8 cellular contexts compared by ENCODE assay signal in the genomic region with DNA sequence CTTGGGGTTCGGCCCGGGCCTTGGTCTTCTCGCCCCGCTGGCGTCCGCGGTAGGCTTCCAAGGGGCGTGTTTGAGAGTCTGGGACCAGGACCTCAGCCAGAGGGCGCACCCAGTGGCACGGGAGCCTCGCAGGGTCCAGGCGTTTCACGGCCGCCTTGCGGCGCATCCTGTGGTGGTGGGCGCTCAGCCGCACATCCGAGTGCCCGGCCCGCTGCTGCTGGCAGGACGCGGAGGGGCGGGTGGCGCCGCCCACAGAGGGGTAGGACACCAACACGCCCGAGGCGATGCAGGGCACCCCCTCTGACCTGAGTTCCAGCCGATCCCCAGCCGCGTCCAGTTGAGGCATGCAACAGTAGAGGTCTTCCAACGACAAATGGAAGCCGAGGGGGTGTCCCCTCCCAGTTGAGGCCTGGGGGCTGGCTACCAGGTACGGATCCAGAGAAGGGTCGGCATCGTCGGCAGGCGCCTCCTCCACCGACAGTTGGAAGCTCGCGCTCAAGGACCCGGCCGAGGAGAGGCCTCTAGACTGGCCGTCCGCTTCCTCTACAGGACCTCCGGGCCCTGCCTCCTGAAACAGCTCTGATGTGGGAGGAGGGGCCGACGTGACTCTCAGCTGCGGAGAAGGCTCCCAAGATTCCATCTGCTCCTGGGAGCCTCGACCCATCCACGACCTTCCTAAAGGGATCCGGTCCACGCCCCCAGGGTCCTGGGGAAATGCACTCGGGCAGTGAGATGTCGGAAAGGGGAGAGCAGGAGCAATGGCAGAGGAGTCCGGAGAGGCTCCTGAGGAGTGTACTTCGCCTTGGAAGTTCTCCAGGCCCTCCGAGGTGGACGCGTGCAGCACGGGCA. TPM values are rescaled to one million over a fixed set of nuclear protein-coding genes. Genes with fewer than 3 reads are reported as not detected.
DNase-seq lines count a peak whose midpoint lies in the region; ATAC-seq and TF ChIP-seq lines count a peak whose summit lies in the region.

No MANE protein-coding gene starts in this region.

- peak; percentile 29; the same call in 1 of the 2 replicates for TF ChIP-seq CTCF in GM12874 (IDR thresholded peaks at IDR 0.05; ENCODE audit: insufficient read depth, low read depth, low read length)
- TF ChIP-seq CTCF in MM.1S (IDR thresholded peaks at IDR 0.05; ENCODE audit: low read length): no peak
- TF ChIP-seq CTCF in neural progenitor cell (IDR thresholded peaks at IDR 0.05): no peak

- H3K27me3 Mint-ChIP-seq in effector memory CD8-positive, alpha-beta T cell: peaks cover 14 to 44% of the 10 kb centered on the region in 2 donors
- peaks cover 5% of the 10 kb centered on the region for H3K27me3 Mint-ChIP-seq in neural progenitor cell (ENCODE audit: insufficient read depth, low read depth)

- H3F3A ChIP-seq in MM.1S (ENCODE audit: insufficient read depth, low read length) (no peaks in the 10 kb centered on the region), neural progenitor cell (ENCODE audit: low read depth) (no peaks in the 10 kb centered on the region)

- peak overlapping the region in 1 of 2 donors; percentile 60 for H3K4me3 Mint-ChIP-seq in effector memory CD8-positive, alpha-beta T cell
- H3K4me3 Mint-ChIP-seq in neural progenitor cell: no peak overlapping the region

- no peaks in the 10 kb centered on the region for H3K36me3 ChIP-seq in MM.1S (replicated peaks; ENCODE audit: insufficient read depth, low read length)
- no peaks in the 10 kb centered on the region for H3K36me3 ChIP-seq in mucosa of rectum (ENCODE audit: control insufficient read depth in 2 of 2, insufficient read depth in 2 of 2, low read length in 2 of 2)
- no peaks in the 10 kb centered on the region for H3K36me3 ChIP-seq in neural progenitor cell

- H3K4me1 ChIP-seq in MM.1S (ENCODE audit: low read length) (peaks cover 24% of the 10 kb centered on the region), mucosa of rectum (ENCODE audit: control insufficient read depth in 2 of 2, insufficient read depth in 2 of 2, low read length in 2 of 2) (peaks cover 8 to 15% of the 10 kb centered on the region in 2 donors), neural progenitor cell (no peaks in the 10 kb centered on the region)

- H3K4me2 ChIP-seq in MM.1S (ENCODE audit: low read depth, low read length) (peak overlapping the region; percentile 71; the same call in 1 of the 2 replicates), neural progenitor cell (no peak overlapping the region)

- no peaks in the 10 kb centered on the region for H3K9me2 ChIP-seq in MM.1S (replicated peaks; ENCODE audit: insufficient read depth, low read length)

- H3K79me2 ChIP-seq in MM.1S (ENCODE audit: low read length) (no peaks in the 10 kb centered on the region), neural progenitor cell (ENCODE audit: low read depth) (no peaks in the 10 kb centered on the region)

- ATAC-seq in effector memory CD8-positive, alpha-beta T cell (replicated peaks): peak; percentile 60

- peaks cover 0 to 5% of the 10 kb centered on the region in 2 donors for H3K4me1 Mint-ChIP-seq in effector memory CD8-positive, alpha-beta T cell (ENCODE audit: low read depth in 2 of 2)
- H3K4me1 Mint-ChIP-seq in neural progenitor cell: peaks cover 3% of the 10 kb centered on the region

- H3K9me3 Mint-ChIP-seq in effector memory CD8-positive, alpha-beta T cell: no peaks in the 10 kb centered on the region
- no peaks in the 10 kb centered on the region for H3K9me3 Mint-ChIP-seq in neural progenitor cell

- H2AFZ ChIP-seq in MM.1S (ENCODE audit: low read length) (peak overlapping the region; percentile 69; the same call in 1 of the 2 replicates), neural progenitor cell (replicated peaks) (no peak overlapping the region)

- no peaks in the 10 kb centered on the region for H3K9me3 ChIP-seq in MM.1S (replicated peaks; ENCODE audit: insufficient read depth, low read length)
- H3K9me3 ChIP-seq in mucosa of rectum (ENCODE audit: control insufficient read depth in 2 of 2, low read length in 2 of 2): no peaks in the 10 kb centered on the region
- no peaks in the 10 kb centered on the region for H3K9me3 ChIP-seq in neural progenitor cell (ENCODE audit: low read depth)

- H3K4me3 ChIP-seq in MM.1S (ENCODE audit: low read length) (peak overlapping the region; percentile 50), mucosa of rectum (ENCODE audit: low read length in 2 of 2) (peak overlapping the region; percentile 60 to 68), neural progenitor cell (no peak overlapping the region)

- no peak overlapping the region for H3K27ac ChIP-seq in MM.1S (ENCODE audit: low read length)
- H3K27ac ChIP-seq in mucosa of rectum (ENCODE audit: low read depth in 2 of 2, low read length in 2 of 2): peak overlapping the region in 1 of 2 donors; percentile 48
- H3K27ac ChIP-seq in neural progenitor cell: no peak overlapping the region

- no peak overlapping the region for H3K27ac Mint-ChIP-seq in effector memory CD8-positive, alpha-beta T cell
- no peak overlapping the region for H3K27ac Mint-ChIP-seq in neural progenitor cell

- H3K27me3 ChIP-seq in MM.1S (replicated peaks; ENCODE audit: insufficient read depth, low read length) (no peaks in the 10 kb centered on the region), mucosa of rectum (ENCODE audit: control insufficient read depth in 2 of 2, insufficient read depth in 2 of 2, low read length in 2 of 2) (no peaks in the 10 kb centered on the region), neural progenitor cell (peaks cover 2% of the 10 kb centered on the region)

- DNase-seq in MM.1S: no peak
- DNase-seq in effector memory CD8-positive, alpha-beta T cell: no peak
- DNase-seq in HPDE6-E6E7 (ENCODE audit: extremely low spot score): no peak
- no peak for DNase-seq in NCI-H1694 (lab: John Stamatoyannopoulos, UW)
- DNase-seq in neural progenitor cell (ENCODE audit: low spot score): no peak
- DNase-seq in NCI-H1417 treated with DMSO at 0.1 percent for 48 hours (lab: John Stamatoyannopoulos, UW): no peak

- H3K9ac ChIP-seq in MM.1S (ENCODE audit: low read length): no peak overlapping the region
- peak overlapping the region; percentile 52 to 62 for H3K9ac ChIP-seq in mucosa of rectum (ENCODE audit: low read depth in 1 of 2, low read length in 2 of 2)
- H3K9ac ChIP-seq in neural progenitor cell: no peak overlapping the region

- H3K36me3 Mint-ChIP-seq in effector memory CD8-positive, alpha-beta T cell (ENCODE audit: insufficient read depth): no peaks in the 10 kb centered on the region
- no peaks in the 10 kb centered on the region for H3K36me3 Mint-ChIP-seq in neural progenitor cell

- H4K20me1 ChIP-seq in MM.1S (ENCODE audit: insufficient read depth, low read length) (no peaks in the 10 kb centered on the region), neural progenitor cell (ENCODE audit: low read depth) (no peaks in the 10 kb centered on the region)

RNA-seq across cellular contexts. Expression of gene C2orf81, which starts 6.3 kb away (rescaled TPM):
- total RNA-seq in neural progenitor cell (ENCODE audit: low replicate concordance): 1.8 and 6.0 TPM in 2 replicates

RNA-seq across cellular contexts. Expression of gene WDR54, which starts 6.4 kb away (rescaled TPM):
- 88.1 and 138 TPM in 2 replicates for total RNA-seq in neural progenitor cell (ENCODE audit: low replicate concordance)

RNA-seq across cellular contexts. Expression of gene RTKN, which starts 26.6 kb away (rescaled TPM):
- 11.4 and 40.0 TPM in 2 replicates for total RNA-seq in neural progenitor cell (ENCODE audit: low replicate concordance)

RNA-seq across cellular contexts. Expression of gene DCTN1, which starts 35.0 kb away (rescaled TPM):
- 100 and 134 TPM in 2 replicates for total RNA-seq in neural progenitor cell (ENCODE audit: low replicate concordance)

RNA-seq across cellular contexts. Expression of gene INO80B, which starts 39.8 kb away (rescaled TPM):
- 8.7 and 15.9 TPM in 2 replicates for total RNA-seq in neural progenitor cell (ENCODE audit: low replicate concordance)

Comparison
In these comparisons a context has a peak if more than half of its experiments do, and no peak if none do; other contexts are left out.
1. H3K9ac ChIP-seq: peak in mucosa of rectum (2 of 2); none in MM.1S (single experiment) and neural progenitor cell (single experiment).